Comparison of ENCODE assay signal across 8 cellular contexts in the genomic region with DNA sequence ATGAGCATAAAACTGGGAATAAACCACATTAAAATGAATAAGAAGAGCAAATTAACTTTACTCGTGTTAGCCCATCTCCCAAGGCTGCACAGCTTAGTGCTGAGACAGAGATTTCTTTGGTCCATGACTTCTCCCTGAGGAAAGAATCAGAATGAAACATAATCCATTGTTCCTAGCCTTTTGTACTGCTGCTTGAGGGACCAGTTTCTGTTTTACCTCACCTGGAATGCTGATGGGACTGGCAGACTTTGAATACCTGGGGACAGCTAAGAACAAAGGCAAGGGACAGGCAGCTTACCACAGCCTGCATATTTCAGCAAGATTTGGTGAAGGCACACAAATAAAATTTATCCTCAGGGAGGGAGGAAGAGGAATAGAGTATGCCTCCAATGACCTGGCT.
"Had no signal": no experiment of that assay in that cellular context is flagged by ENCODE, and none has a peak within 500 bp of the region (broad histone marks: within the 10 kb centered on the region; RNA-seq: fewer than 3 reads in every experiment).

No MANE protein-coding gene starts in this region.

- H3K4me3 Mint-ChIP-seq: H9 had no signal

- DNase-seq: GOT3, H9, HCEC 1CT, IMR-90, KG1 had no signal

- H3K27ac Mint-ChIP-seq: H9 had no signal

- H3K4me3 ChIP-seq: K562 had no signal

- ATAC-seq: K562 had no signal

- FAIRE-seq: H54, HTR-8/SVneo, K562 had no signal
